In genomic region chr11:16252373-16252772, GRCh38 we compare ENCODE assay signal across 14 cellular contexts.
DNase-seq lines count a peak whose midpoint lies in the region; ATAC-seq, FAIRE-seq and TF ChIP-seq lines count a peak whose summit lies in the region.
"Had no signal": no experiment of that assay in that cellular context is flagged by ENCODE, and none has a peak within 500 bp of the region (broad histone marks: within the 10 kb centered on the region; RNA-seq: fewer than 3 reads in every experiment).

No MANE protein-coding gene starts in this region.

- H3K4me2 ChIP-seq in K562 (ENCODE audit: insufficient read depth, low read length), result no peak overlapping the region

- H2AFZ ChIP-seq in K562 (ENCODE audit: low read depth, low read length), result peak overlapping the region; percentile 60; the same call in 1 of the 2 replicates

- CTCF ChIA-PET in K562 (lab: Yijun Ruan, JAX; ENCODE audit: low intra/inter-chr PET ratio), result no interaction called here

- H3K27me3 ChIP-seq in BE2C (no peaks in the 10 kb centered on the region), K562 (ENCODE audit: control insufficient read depth in 2 of 2, insufficient read depth in 2 of 2, low read length in 2 of 2) (no peaks in the 10 kb centered on the region)

- no peaks in the 10 kb centered on the region for H3K4me1 ChIP-seq in BE2C
- no peaks in the 10 kb centered on the region for H3K4me1 ChIP-seq in K562 (replicated peaks in 1 of 2; ENCODE audit: control insufficient read depth in 2 of 2, insufficient read depth in 2 of 2, low read length in 2 of 2)

- H3K36me3 ChIP-seq in BE2C (no peaks in the 10 kb centered on the region), K562 (ENCODE audit: control insufficient read depth, insufficient read depth, low read length) (no peaks in the 10 kb centered on the region)

- TF ChIP-seq POLR2A in K562 (conservative IDR thresholded peaks at IDR 0.05), result no peak

- POLR2A ChIA-PET in K562 (lab: Yijun Ruan, JAX), result interaction anchor here (0.8 to 1.1 kb wide), 2 partner anchors 8 to 10 kb away, joined by 3 read pairs; no protein-coding TSS in a partner anchor

- intact Hi-C loops in K562 (cut with micrococcal nuclease) (no loop called here), head of caudate nucleus (cut with DNase I) (no loop called here)

- peak in 1 of 2 experiments; percentile 20; a peak in 1 of 4 replicates for TF ChIP-seq RAD21 in K562 (CRISPR knock-in tag; conservative IDR thresholded peaks at IDR 0.05 in 1 of 2, IDR thresholded peaks at IDR 0.05 in 1 of 2)

- no peak overlapping the region for H3K9ac ChIP-seq in K562 (ENCODE audit: insufficient read depth in 1 of 2, low read depth in 2 of 2, low read length in 2 of 2)

- no peaks in the 10 kb centered on the region for H4K20me1 ChIP-seq in K562 (replicated peaks; ENCODE audit: control insufficient read depth, insufficient read depth, low read length)

- no peak overlapping the region for H3K27ac ChIP-seq in K562 (ENCODE audit: extremely low read depth, low read depth, low read length)

- no peaks in the 10 kb centered on the region for H3K36me3 Mint-ChIP-seq in T-helper 2 cell treated with Interferon-gamma antibody and Interleukin-4, amounts not matched to agents 5 μg/mL and 100 μg/mL, for 36 hours (ENCODE audit: low read depth)

- TF ChIP-seq CTCF in BE2C (IDR thresholded peaks at IDR 0.05; ENCODE audit: low read depth, low read length) (0 out of 2 replicates have a peak, but pooled peaks have one; percentile 14), K562 (IDR thresholded peaks at IDR 0.05 in 2 of 3, conservative IDR thresholded peaks at IDR 0.05 in 1 of 3; ENCODE audit: insufficient read depth in 2 of 3, low read depth in 1 of 3, low read length in 3 of 3) (peak; percentile 2 to 38 (median 32); a peak in 1 of 6 replicates), GM13976 (IDR thresholded peaks at IDR 0.05; ENCODE audit: borderline replicate concordance, control extremely low read depth, extremely low read depth, insufficient read depth, missing control alignments) (no peak), GM20000 (IDR thresholded peaks at IDR 0.05; ENCODE audit: extremely low read depth, missing control alignments) (no peak)

- H3K4me1 Mint-ChIP-seq in T-helper 2 cell treated with Interferon-gamma antibody and Interleukin-4, amounts not matched to agents 5 μg/mL and 100 μg/mL, for 36 hours (ENCODE audit: low read depth), result no peaks in the 10 kb centered on the region
- H3K4me1 Mint-ChIP-seq: activated T-helper 17 cell treated with anti-CD3 and anti-CD28 coated beads, Interleukin-2, amount 50 U/mL, for 72 hours; nephron had no signal

- H3K27ac Mint-ChIP-seq in T-helper 2 cell treated with Interferon-gamma antibody and Interleukin-4, amounts not matched to agents 5 μg/mL and 100 μg/mL, for 36 hours, result no peak overlapping the region
- H3K27ac Mint-ChIP-seq: activated T-helper 17 cell treated with anti-CD3 and anti-CD28 coated beads, Interleukin-2, amount 50 U/mL, for 72 hours; dendritic cell treated with granulocyte-macrophage colony-stimulating factor and Interleukin-4, amounts not matched to agents 40 ng/mL and 50 ng/mL, for 4 days; nephron had no signal

- DNase-seq in BE2C, result no peak
- DNase-seq in HPDE6-E6E7 (ENCODE audit: extremely low spot score), result peak; percentile 2
- peak in 2 of 4 experiments; percentile 20 to 22 for DNase-seq in K562 (ENCODE audit: extremely low read depth in 1 of 4, low spot score in 3 of 4)
- peak; percentile 4 for DNase-seq in left kidney (ENCODE audit: low read depth, low spot score)
- no peak for DNase-seq in head of caudate nucleus
- no peak for DNase-seq in T-helper 2 cell treated with Interferon-gamma antibody and Interleukin-4, amounts not matched to agents 5 μg/mL and 100 μg/mL, for 36 hours (ENCODE audit: low spot score)
- DNase-seq in GM13976 (ENCODE audit: low spot score), result no peak
- no peak for DNase-seq in GM20000 (ENCODE audit: low spot score)
- DNase-seq: DMS79 treated with DMSO at 0.1 percent for 48 hours; hippocampal formation; stimulated activated CD4-positive, alpha-beta T cell treated with anti-CD3 and anti-CD28 coated beads, Interleukin-4, amount 100 ng/mL, for 1 hour had no signal

- peaks cover 22% of the 10 kb centered on the region for H3K9me3 Mint-ChIP-seq in T-helper 2 cell treated with Interferon-gamma antibody and Interleukin-4, amounts not matched to agents 5 μg/mL and 100 μg/mL, for 36 hours

- in situ Hi-C loops in K562 (cut with MboI), result no loop called here
- in situ Hi-C loops in GM13976 (cut with MboI; ENCODE audit: low sequenced_read_pairs, unreplicated experiment), result no loop called here

- FAIRE-seq in K562 (lab: Jason Lieb, UNC), result no peak

- no peaks in the 10 kb centered on the region for H3K9me3 ChIP-seq in BE2C
- H3K9me3 ChIP-seq in K562 (replicated peaks; ENCODE audit: control insufficient read depth, insufficient read depth, low read depth, low read length), result no peaks in the 10 kb centered on the region

- H3K27me3 Mint-ChIP-seq in T-helper 2 cell treated with Interferon-gamma antibody and Interleukin-4, amounts not matched to agents 5 μg/mL and 100 μg/mL, for 36 hours (ENCODE audit: low read depth), result no peaks in the 10 kb centered on the region
- H3K27me3 Mint-ChIP-seq: activated T-helper 17 cell treated with anti-CD3 and anti-CD28 coated beads, Interleukin-2, amount 50 U/mL, for 72 hours; dendritic cell treated with granulocyte-macrophage colony-stimulating factor and Interleukin-4, amounts not matched to agents 40 ng/mL and 50 ng/mL, for 4 days had no signal

- peak; percentile 70; the same call in 2 of the 3 replicates for ATAC-seq in K562
- ATAC-seq: activated T-helper 17 cell treated with anti-CD3 and anti-CD28 coated beads, Interleukin-2, amount 50 U/mL, for 72 hours had no signal

- no TSS peak for BruUV-seq in K562 (replicated peaks; lab: Mats Ljungman, UMichigan)

- H3K4me3 ChIP-seq in BE2C (ENCODE audit: low read depth, low read length) (no peak overlapping the region), K562 (no peak overlapping the region)

- TF ChIP-seq EP300 in K562 (IDR thresholded peaks at IDR 0.05; ENCODE audit: low read length), result no peak

- no peaks in the 10 kb centered on the region for H3K9me1 ChIP-seq in K562 (ENCODE audit: control insufficient read depth, insufficient read depth, low read length)

- 22% methylated on average over 4 of the region's 4 CpGs for WGBS in K562 (ENCODE audit: insufficient coverage, low coverage, missing lambda C conversion rate)

- H3K4me3 Mint-ChIP-seq in T-helper 2 cell treated with Interferon-gamma antibody and Interleukin-4, amounts not matched to agents 5 μg/mL and 100 μg/mL, for 36 hours, result no peak overlapping the region
- H3K4me3 Mint-ChIP-seq: activated T-helper 17 cell treated with anti-CD3 and anti-CD28 coated beads, Interleukin-2, amount 50 U/mL, for 72 hours; dendritic cell treated with granulocyte-macrophage colony-stimulating factor and Interleukin-4, amounts not matched to agents 40 ng/mL and 50 ng/mL, for 4 days; nephron had no signal

- H3K79me2 ChIP-seq in K562 (ENCODE audit: control insufficient read depth, insufficient read depth, low read length), result no peaks in the 10 kb centered on the region

TF ChIP-seq in K562, 482 proteins besides CTCF, POLR2A, EP300 and RAD21:
- no peak for TF ChIP-seq ZNF780A (CRISPR knock-in tag; IDR thresholded peaks at IDR 0.05)
- TF ChIP-seq COPS2 (conservative IDR thresholded peaks at IDR 0.05), result no peak
- TF ChIP-seq KAT7 (CRISPR knock-in tag; IDR thresholded peaks at IDR 0.05; ENCODE audit: borderline replicate concordance), result no peak
- TF ChIP-seq ZNF766 (CRISPR knock-in tag; conservative IDR thresholded peaks at IDR 0.05), result no peak
- no peak for TF ChIP-seq ARID2 (IDR thresholded peaks at IDR 0.05)
- TF ChIP-seq ETS1 (conservative IDR thresholded peaks at IDR 0.05; ENCODE audit: control insufficient read depth, low read depth, low read length), result no peak
- no peak for TF ChIP-seq ZNF785 (CRISPR knock-in tag; IDR thresholded peaks at IDR 0.05)
- TF ChIP-seq ADNP (tag; IDR thresholded peaks at IDR 0.05), result no peak
TF ChIP-seq in K562: peak in this region for 0.

Comparison
In these comparisons a context has a peak if more than half of its experiments do, and no peak if none do; other contexts are left out.
1. DNase-seq: peak in HPDE6-E6E7 (single experiment) and left kidney (single experiment); none in BE2C (single experiment), head of caudate nucleus (0 of 42), T-helper 2 cell treated with Interferon-gamma antibody and Interleukin-4, amounts not matched to agents 5 μg/mL and 100 μg/mL, for 36 hours (single experiment), GM13976 (single experiment) and GM20000 (single experiment).
2. CTCF ChIP-seq: peak in BE2C (single experiment) and K562 (3 of 3); none in GM13976 (single experiment) and GM20000 (single experiment).